ENCODE assay signal across 1 cellular context in genomic region chr7:129367700-129368388, GRCh38.
TF ChIP-seq lines count a peak whose summit lies in the region.

No MANE protein-coding gene starts in this region.

TF ChIP-seq in K562, 482 proteins besides CTCF, POLR2A, EP300 and RAD21 (continued from another document and continues in another):
- TF ChIP-seq ZBTB43 (CRISPR knock-in tag; IDR thresholded peaks at IDR 0.05) = no peak
- peak; percentile 49; the same call in 1 of the 2 replicates for TF ChIP-seq LCOR (CRISPR knock-in tag; IDR thresholded peaks at IDR 0.05)
- TF ChIP-seq NCOA4 (IDR thresholded peaks at IDR 0.05; ENCODE audit: partially characterized antibody) = no peak
- no peak for TF ChIP-seq CBX5 (IDR thresholded peaks at IDR 0.05; ENCODE audit: borderline replicate concordance, low read depth)
- TF ChIP-seq ZNF3 (CRISPR knock-in tag; IDR thresholded peaks at IDR 0.05) = no peak
- TF ChIP-seq USF2 (CRISPR knock-in tag; IDR thresholded peaks at IDR 0.05) = no peak
- no peak for TF ChIP-seq MXI1 (IDR thresholded peaks at IDR 0.05; ENCODE audit: low read depth, low read length)
- no peak for TF ChIP-seq HNRNPLL (IDR thresholded peaks at IDR 0.05; ENCODE audit: low read depth, low read length, poor library complexity, severe bottlenecking)
- TF ChIP-seq TARDBP (IDR thresholded peaks at IDR 0.05) = no peak
- no peak for TF ChIP-seq MCM3 (IDR thresholded peaks at IDR 0.05)
- TF ChIP-seq NR2C1 (IDR thresholded peaks at IDR 0.05) = no peak
- TF ChIP-seq NR2C1 (tag; IDR thresholded peaks at IDR 0.05) = no peak
- TF ChIP-seq KAT8 (IDR thresholded peaks at IDR 0.05; ENCODE audit: low read depth) = no peak
- no peak for TF ChIP-seq ZNF277 (CRISPR knock-in tag; IDR thresholded peaks at IDR 0.05; ENCODE audit: borderline replicate concordance)
- no peak for TF ChIP-seq MAX (CRISPR knock-in tag; IDR thresholded peaks at IDR 0.05)
- no peak for TF ChIP-seq ZNF764 (CRISPR knock-in tag; IDR thresholded peaks at IDR 0.05; ENCODE audit: low read depth)
- TF ChIP-seq TFAM (CRISPR knock-in tag; conservative IDR thresholded peaks at IDR 0.05) = no peak
- no peak; the same call in 1 of the 2 replicates for TF ChIP-seq EP400 (IDR thresholded peaks at IDR 0.05)
- TF ChIP-seq SPI1 (IDR thresholded peaks at IDR 0.05; ENCODE audit: borderline replicate concordance, low read depth, low read length) = peak; percentile 23; the same call in 1 of the 2 replicates
- no peak for TF ChIP-seq ZNF695 (CRISPR knock-in tag; IDR thresholded peaks at IDR 0.05)
- TF ChIP-seq RBM14 (IDR thresholded peaks at IDR 0.05; ENCODE audit: borderline replicate concordance, insufficient read depth, low read depth, low read length) = no peak
- 0 out of 4 replicates have a peak, but pooled peaks of 1 of the 2 experiments have one; percentile 4 for TF ChIP-seq TEAD1 (CRISPR knock-in tag; IDR thresholded peaks at IDR 0.05)
- peak; percentile 86; the same call in 1 of the 2 replicates for TF ChIP-seq MTA3 (IDR thresholded peaks at IDR 0.05; ENCODE audit: borderline replicate concordance)
- no peak for TF ChIP-seq CHD1 (IDR thresholded peaks at IDR 0.05; ENCODE audit: low read length)
- TF ChIP-seq WHSC1 (IDR thresholded peaks at IDR 0.05; ENCODE audit: low read length) = no peak
- TF ChIP-seq ZEB2 (IDR thresholded peaks at IDR 0.05) = no peak
- no peak for TF ChIP-seq GTF2B (IDR thresholded peaks at IDR 0.05; ENCODE audit: extremely low read depth, insufficient read length)
- no peak for TF ChIP-seq SNAPC5 (CRISPR knock-in tag; IDR thresholded peaks at IDR 0.05)
- TF ChIP-seq PYGO2 (tag; IDR thresholded peaks at IDR 0.05) = no peak
- no peak for TF ChIP-seq GATAD2A (IDR thresholded peaks at IDR 0.05)
- TF ChIP-seq E2F3 (CRISPR knock-in tag; IDR thresholded peaks at IDR 0.05) = no peak
- TF ChIP-seq SMARCB1 (IDR thresholded peaks at IDR 0.05; ENCODE audit: insufficient read length, low read depth) = no peak
- TF ChIP-seq EWSR1 (IDR thresholded peaks at IDR 0.05; ENCODE audit: borderline replicate concordance, low read depth, partially characterized antibody) = no peak
- TF ChIP-seq LEF1 (IDR thresholded peaks at IDR 0.05) = 0 out of 2 replicates have a peak, but pooled peaks have one; percentile 24
- no peak for TF ChIP-seq CEBPG (CRISPR knock-in tag; IDR thresholded peaks at IDR 0.05)
- peak; percentile 10 to 67; a peak in 3 of 4 replicates for TF ChIP-seq CEBPG (tag; conservative IDR thresholded peaks at IDR 0.05 in 1 of 2, IDR thresholded peaks at IDR 0.05 in 1 of 2)
- TF ChIP-seq NR1H2 (CRISPR knock-in tag; IDR thresholded peaks at IDR 0.05) = no peak
- TF ChIP-seq POLR2G (IDR thresholded peaks at IDR 0.05; ENCODE audit: low read depth, low read length) = no peak
- no peak for TF ChIP-seq ZNF324 (CRISPR knock-in tag; IDR thresholded peaks at IDR 0.05)
- 0 out of 2 replicates have a peak, but pooled peaks have one; percentile 49 for TF ChIP-seq BRD4 (IDR thresholded peaks at IDR 0.05)
- no peak for TF ChIP-seq ESRRA (IDR thresholded peaks at IDR 0.05; ENCODE audit: borderline replicate concordance, low read depth)
- TF ChIP-seq MAFK (IDR thresholded peaks at IDR 0.05; ENCODE audit: low read length) = no peak
- no peak for TF ChIP-seq ZNF232 (CRISPR knock-in tag; IDR thresholded peaks at IDR 0.05)
- no peak for TF ChIP-seq SMARCC2 (IDR thresholded peaks at IDR 0.05; ENCODE audit: low read depth)
- no peak for TF ChIP-seq TCF7L2 (IDR thresholded peaks at IDR 0.05; ENCODE audit: low read depth, low read length)
- peak; percentile 62; the same call in 1 of the 2 replicates for TF ChIP-seq CTBP1 (IDR thresholded peaks at IDR 0.05; ENCODE audit: borderline replicate concordance)
- TF ChIP-seq TAF9B (IDR thresholded peaks at IDR 0.05; ENCODE audit: partially characterized antibody) = no peak
- TF ChIP-seq GATAD2B (IDR thresholded peaks at IDR 0.05; ENCODE audit: borderline replicate concordance) = no peak
- TF ChIP-seq ZNF282 (CRISPR knock-in tag; IDR thresholded peaks at IDR 0.05) = no peak
- peak in 1 of 2 experiments; percentile 51; a peak in 2 of 4 replicates for TF ChIP-seq MAZ (CRISPR knock-in tag; conservative IDR thresholded peaks at IDR 0.05 in 1 of 2, IDR thresholded peaks at IDR 0.05 in 1 of 2)
- TF ChIP-seq SOX6 (IDR thresholded peaks at IDR 0.05) = 0 out of 2 replicates have a peak, but pooled peaks have one; percentile 43
- TF ChIP-seq RBM34 (IDR thresholded peaks at IDR 0.05; ENCODE audit: borderline replicate concordance, insufficient read depth, low read length) = no peak
- TF ChIP-seq ZNF639 (CRISPR knock-in tag; conservative IDR thresholded peaks at IDR 0.05 in 1 of 2, IDR thresholded peaks at IDR 0.05 in 1 of 2) = no peak
- TF ChIP-seq ZNF347 (CRISPR knock-in tag; IDR thresholded peaks at IDR 0.05; ENCODE audit: low read depth) = no peak
- TF ChIP-seq TAL1 (IDR thresholded peaks at IDR 0.05) = no peak
- no peak for TF ChIP-seq TBL1XR1 (IDR thresholded peaks at IDR 0.05; ENCODE audit: low read length in 2 of 2)
- TF ChIP-seq BRF1 (IDR thresholded peaks at IDR 0.05; ENCODE audit: borderline replicate concordance, extremely low read depth, insufficient read length) = no peak
- TF ChIP-seq ZNF174 (CRISPR knock-in tag; IDR thresholded peaks at IDR 0.05) = no peak
- TF ChIP-seq ZNF384 (IDR thresholded peaks at IDR 0.05; ENCODE audit: low read depth, low read length) = 0 out of 2 replicates have a peak, but pooled peaks have one; percentile 44
- no peak for TF ChIP-seq ZNF143 (CRISPR knock-in tag; IDR thresholded peaks at IDR 0.05)
- TF ChIP-seq PTBP1 (IDR thresholded peaks at IDR 0.05; ENCODE audit: low read depth, low read length) = no peak
- TF ChIP-seq ZFP36 (IDR thresholded peaks at IDR 0.05; ENCODE audit: low read depth, low read length, partially characterized antibody) = peak; percentile 44
- peak; percentile 73; the same call in 1 of the 2 replicates for TF ChIP-seq KLF16 (IDR thresholded peaks at IDR 0.05)
- TF ChIP-seq ZC3H8 (IDR thresholded peaks at IDR 0.05) = no peak
- TF ChIP-seq ELK1 (CRISPR knock-in tag; IDR thresholded peaks at IDR 0.05) = no peak
- TF ChIP-seq CLOCK (CRISPR knock-in tag; IDR thresholded peaks at IDR 0.05; ENCODE audit: borderline replicate concordance) = no peak
